15 cellular contexts compared by ENCODE assay signal in genomic region chr2:60533114-60534033, GRCh38. TPM values are rescaled to one million over a fixed set of nuclear protein-coding genes. Genes with fewer than 3 reads are reported as not detected.
DNase-seq lines count a peak whose midpoint lies in the region; ATAC-seq, FAIRE-seq and TF ChIP-seq lines count a peak whose summit lies in the region.
"Had no signal": no experiment of that assay in that cellular context is flagged by ENCODE, and none has a peak within 500 bp of the region (broad histone marks: within the 10 kb centered on the region; RNA-seq: fewer than 3 reads in every experiment).

No MANE protein-coding gene starts in this region.

- H3K9ac ChIP-seq in HUES48 (ENCODE audit: low read depth, low read length), result no peak overlapping the region
- H3K9ac ChIP-seq in muscle layer of colon (ENCODE audit: low read length), result no peak overlapping the region

- POLR2A ChIA-PET in BJ (lab: Charles Lee), result no interaction called here

- TF ChIP-seq CTCF in BJ (IDR thresholded peaks at IDR 0.05; ENCODE audit: insufficient read depth, low read depth, low read length) (no peak), body of pancreas (IDR thresholded peaks at IDR 0.05) (no peak)

- WGBS in body of pancreas, 2 donors, result 33 to 38% methylated on average over 13 of the region's 13 CpGs

- H3K4me3 ChIP-seq in BJ (ENCODE audit: low read depth, low read length), result no peak overlapping the region
- no peak overlapping the region; the same call in 1 of the 2 replicates for H3K4me3 ChIP-seq in HUES48 (ENCODE audit: low read depth, low read length)
- H3K4me3 ChIP-seq in body of pancreas, result no peak overlapping the region
- peak overlapping the region in 1 of 2 donors; percentile 30 for H3K4me3 ChIP-seq in muscle layer of colon (ENCODE audit: low read depth in 1 of 2, low read length in 2 of 2)
- H3K4me3 ChIP-seq: cardiac muscle cell, thoracic aorta had no signal

- no peak for FAIRE-seq in frontal cortex (lab: Jason Lieb, UNC)

- H3K36me3 ChIP-seq in BJ (ENCODE audit: control insufficient read depth, insufficient read depth, low read length) (no peaks in the 10 kb centered on the region), HUES48 (ENCODE audit: control insufficient read depth, insufficient read depth, low read length) (peaks cover 19% of the 10 kb centered on the region), body of pancreas (replicated peaks in 1 of 2; ENCODE audit: insufficient read depth in 1 of 2, low read depth in 2 of 2) (no peaks in the 10 kb centered on the region), muscle layer of colon (ENCODE audit: insufficient read depth, low read length) (peaks cover 4% of the 10 kb centered on the region)
- H3K36me3 ChIP-seq: cardiac muscle cell, thoracic aorta had no signal

- CTCF ChIA-PET in BJ (lab: Yijun Ruan, JAX), result interaction anchor here (1.4 to 1.8 kb wide), 2 partner anchors 9 to 26 kb away, joined by 3 to 4 read pairs; no protein-coding TSS in a partner anchor

- peak; percentile 53 for DNase-seq in BJ (ENCODE audit: low read depth)
- no peak for DNase-seq in body of pancreas
- DNase-seq in activated gamma-delta T cell (lab: John Stamatoyannopoulos, UW), result no peak
- DNase-seq in activated T-cell treated with anti-CD3 and anti-CD28 coated beads for 4 hours, result no peak
- no peak for DNase-seq in frontal cortex (ENCODE audit: low spot score in 2 of 2)
- DNase-seq in NCI-H146 treated with DMSO at 0.1 percent for 48 hours (lab: John Stamatoyannopoulos, UW; ENCODE audit: unreplicated experiment), result no peak
- DNase-seq: activated CD8-positive, alpha-beta T cell treated with anti-CD3 and anti-CD28 coated beads, Interleukin-2, amount 10 ng/mL, durations not matched to agents 7 days and 5 days; hippocampal formation; NCI-H2081 treated with DMSO at 0.1 percent for 48 hours; stimulated activated CD4-positive, alpha-beta T cell treated with anti-CD3 and anti-CD28 coated beads, Interleukin-2, amount 100 ng/mL, for 48 hours had no signal

- ATAC-seq in body of pancreas, result no peak
- ATAC-seq: activated CD8-positive, alpha-beta T cell treated with anti-CD3 and anti-CD28 coated beads, Interleukin-2, amount 10 ng/mL, durations not matched to agents 7 days and 5 days; natural killer cell treated with Interleukin-12 subunit alpha and Interleukin-12 subunit beta and Interleukin-15 and Interleukin-18, amount 100 ng/mL, for 72 hours had no signal

- H3K4me1 ChIP-seq in HUES48 (ENCODE audit: control insufficient read depth, insufficient read depth, low read length), result peaks cover 100% of the 10 kb centered on the region
- peaks cover 95% of the 10 kb centered on the region for H3K4me1 ChIP-seq in body of pancreas
- H3K4me1 ChIP-seq in muscle layer of colon (ENCODE audit: insufficient read depth, low read length), result peaks cover 72% of the 10 kb centered on the region

- H3K9me3 ChIP-seq in HUES48 (ENCODE audit: control insufficient read depth, insufficient read depth, low read length) (no peaks in the 10 kb centered on the region), body of pancreas (no peaks in the 10 kb centered on the region), muscle layer of colon (ENCODE audit: low read length) (no peaks in the 10 kb centered on the region)
- H3K9me3 ChIP-seq: thoracic aorta had no signal

- H3K27ac ChIP-seq in HUES48 (ENCODE audit: low read depth, low read length) (peak overlapping the region; percentile 52), body of pancreas (peak overlapping the region; percentile 41 to 86 (median 78)), muscle layer of colon (ENCODE audit: low read depth, low read length) (peak overlapping the region; percentile 40)
- H3K27ac ChIP-seq: cardiac muscle cell, thoracic aorta had no signal

- H3K27me3 ChIP-seq in BJ (ENCODE audit: control insufficient read depth, insufficient read depth, low read length) (no peaks in the 10 kb centered on the region), HUES48 (ENCODE audit: control insufficient read depth, insufficient read depth, low read length) (no peaks in the 10 kb centered on the region), body of pancreas (no peaks in the 10 kb centered on the region), muscle layer of colon (ENCODE audit: control insufficient read depth in 1 of 2, insufficient read depth in 2 of 2, low read length in 2 of 2) (no peaks in the 10 kb centered on the region)
- H3K27me3 ChIP-seq: cardiac muscle cell had no signal

- intact Hi-C loops in body of pancreas (cut with DNase I), result no loop called here

- TF ChIP-seq POLR2A in body of pancreas (IDR thresholded peaks at IDR 0.05), result no peak

RNA-seq across cellular contexts. Expression of gene BCL11A, which starts 20.1 kb away (rescaled TPM):
- 0.60 and 1.4 TPM in 2 replicates for polyA plus RNA-seq in BJ (2011; rRNA removed)
- polyA minus RNA-seq in BJ (2011; rRNA and poly(A)+ RNA removed), result 3.1 and 4.2 TPM in 2 replicates
- total RNA-seq in body of pancreas, result 10 to 100 TPM; 14.3 to 16.2 TPM
- total RNA-seq in frontal cortex, result 68.1 TPM
